Comparison of ENCODE assay signal across 18 cellular contexts in genomic region chr4:6461301-6462165, GRCh38. TPM values are rescaled to one million over a fixed set of nuclear protein-coding genes. Genes with fewer than 3 reads are reported as not detected.
A peak's percentile ranks its signal among the peaks of the same experiment; 100 is the strongest.
DNase-seq lines count a peak whose midpoint lies in the region; ATAC-seq and TF ChIP-seq lines count a peak whose summit lies in the region.
"Had no signal": no experiment of that assay in that cellular context is flagged by ENCODE, and none has a peak within 500 bp of the region (broad histone marks: within the 10 kb centered on the region; RNA-seq: fewer than 3 reads in every experiment).

No MANE protein-coding gene starts in this region.

- H3K4me3 ChIP-seq in dorsolateral prefrontal cortex, result no peak overlapping the region
- H3K4me3 ChIP-seq: gastroesophageal sphincter, PC-9 had no signal

- ATAC-seq in omental fat pad (ENCODE audit: low FRiP score) (no peak), HG03432 (IDR thresholded peaks at IDR 0.05; ENCODE audit: unreplicated experiment) (no peak)
- ATAC-seq: gastroesophageal sphincter; HCT116; naive thymus-derived CD4-positive, alpha-beta T cell had no signal

- TF ChIP-seq CTCF in GM13976 (IDR thresholded peaks at IDR 0.05; ENCODE audit: borderline replicate concordance, control extremely low read depth, extremely low read depth, insufficient read depth, missing control alignments) (no peak), dorsolateral prefrontal cortex (IDR thresholded peaks at IDR 0.05 in 54 of 56, conservative IDR thresholded peaks at IDR 0.05 in 2 of 56; ENCODE audit: low read depth in 1 of 56, partially characterized antibody in 56 of 56) (no peak), omental fat pad (IDR thresholded peaks at IDR 0.05) (no peak)

- peak overlapping the region in 58 of 59 donors; percentile 54 to 100 (median 95) for H3K27ac ChIP-seq in dorsolateral prefrontal cortex
- H3K27ac ChIP-seq: gastroesophageal sphincter, PC-9 had no signal

- intact Hi-C loops in dorsolateral prefrontal cortex (cut with DNase I), result loop anchor here in 1 of 2 donors (2.0 kb wide), 1 partner anchor 43 kb away; no protein-coding TSS in a partner anchor

- peak; percentile 54 for DNase-seq in A172 (ENCODE audit: low spot score)
- peak; percentile 6 for DNase-seq in GM13976 (ENCODE audit: low spot score)
- DNase-seq in dorsolateral prefrontal cortex, result peak in 4 of 10 donors; percentile 2 to 34 (median 30)
- peak; percentile 14 for DNase-seq in omental fat pad (ENCODE audit: low spot score)
- no peak for DNase-seq in DMS 273 (lab: John Stamatoyannopoulos, UW; ENCODE audit: unreplicated experiment)
- no peak for DNase-seq in SHP77 (lab: John Stamatoyannopoulos, UW)
- DNase-seq in HuH-7 (ENCODE audit: low spot score), result no peak
- DNase-seq: AML-193; Caco-2; naive thymus-derived CD4-positive, alpha-beta T cell; NCI-H2029; NCI-H748 treated with DMSO at 0.1 percent for 48 hours; PC-9 had no signal

- in situ Hi-C loops in GM13976 (cut with MboI; ENCODE audit: low sequenced_read_pairs, unreplicated experiment), result no loop called here

- no peaks in the 10 kb centered on the region for H3K27me3 ChIP-seq in dorsolateral prefrontal cortex

RNA-seq across cellular contexts. Expression of gene PPP2R2C, which starts 10.9 kb away (rescaled TPM):
- total RNA-seq in A172 (2014; rRNA removed; shearing (Covaris generic)), result 6.7 and 10.6 TPM in 2 replicates
- total RNA-seq in dorsolateral prefrontal cortex (100 to 1,000 TPM; 133 to 356 (median 270) TPM), omental fat pad (1 to 10 TPM in 1 of 4 donors, under 1 TPM in 3; 0.38 to 1.7 (median 0.68) TPM)
- total RNA-seq: activated T-helper 1 cell treated with anti-CD3 and anti-CD28 coated beads, Interleukin-12 subunit alpha, Interleukin-12 subunit beta, Interleukin-2, Interleukin-4 antibody, amounts not matched to agents 30 ng/mL and 10 ng/mL and 1 ng/mL, durations not matched to agents 14 hours and 24 hours and 36 hours; Caco-2; naive thymus-derived CD4-positive, alpha-beta T cell; pulmonary artery endothelial cell had no signal

Comparison
In these comparisons a context has a peak if more than half of its experiments do, and no peak if none do; other contexts are left out.
1. DNase-seq: peak in A172 (single experiment), GM13976 (single experiment) and omental fat pad (single experiment); none in DMS 273 (single experiment), SHP77 (0 of 2) and HuH-7 (single experiment).
2. RNA of gene PPP2R2C, which starts 10.9 kb away (total RNA-seq): 133 to 356 TPM in dorsolateral prefrontal cortex; 6.7 to 10.6 TPM in A172 and 0.38 to 1.7 TPM in omental fat pad; every median in the first group is over 10 times any median in the second.